Comparison of ENCODE assay signal across 30 cellular contexts in genomic region chr13:91228083-91228482, GRCh38.
"Had no signal": no experiment of that assay in that cellular context is flagged by ENCODE, and none has a peak within 500 bp of the region (broad histone marks: within the 10 kb centered on the region; RNA-seq: fewer than 3 reads in every experiment).

No MANE protein-coding gene starts in this region.

- H3K27ac ChIP-seq: ascending aorta, body of pancreas, esophagus muscularis mucosa, foreskin keratinocyte, gastrocnemius medialis, heart left ventricle, VCaP had no signal

- H3K36me3 ChIP-seq: ascending aorta, esophagus muscularis mucosa, gastrocnemius medialis, heart left ventricle had no signal

- H3K4me1 ChIP-seq: ascending aorta, body of pancreas, esophagus muscularis mucosa, foreskin keratinocyte, gastrocnemius medialis, heart left ventricle had no signal

- H3K4me3 ChIP-seq: ascending aorta, body of pancreas, esophagus muscularis mucosa, gastrocnemius medialis, heart left ventricle had no signal

- DNase-seq: activated CD4-positive, alpha-beta T cell treated with anti-CD3 and anti-CD28 coated beads for 1 hour; activated CD4-positive, alpha-beta T cell treated with anti-CD3 and anti-CD28 coated beads for 4 hours; activated CD4-positive, alpha-beta T cell treated with anti-CD3 and anti-CD28 coated beads, Interleukin-2, amount 10 ng/mL, durations not matched to agents 7 days and 5 days; activated CD4-positive, alpha-beta T cell treated with anti-CD3 and anti-CD28 coated beads, Interleukin-2, amount 50 U/mL, for 48 hours; activated CD8-positive, alpha-beta memory T cell treated with anti-CD3 and anti-CD28 coated beads for 24 hours; activated CD8-positive, alpha-beta T cell treated with anti-CD3 and anti-CD28 coated beads for 36 hours; activated effector memory CD4-positive, alpha-beta T cell treated with Interleukin-2 at 50 U/mL for 16 hours; activated gamma-delta T cell treated with Interleukin-2 at 50 U/mL for 16 hours; activated naive CD4-positive, alpha-beta T cell treated with anti-CD3 and anti-CD28 coated beads, Interleukin-2, amount 50 U/mL, for 16 hours; activated naive CD4-positive, alpha-beta T cell treated with Interleukin-2 at 50 U/mL for 16 hours; activated T-cell treated with anti-CD3 and anti-CD28 coated beads, Interleukin-2, amount 50 U/mL, for 4 hours; body of pancreas; caudate nucleus; cortex of kidney; dermis blood vessel endothelial cell; effector CD4-positive, alpha-beta T cell; effector memory CD8-positive, alpha-beta T cell; erythroblast; foreskin keratinocyte; gastrocnemius medialis; glutamatergic neuron; heart left ventricle; T-helper 1 cell; T-helper 17 cell; T1000 had no signal

- ATAC-seq: activated CD8-positive, alpha-beta T cell treated with anti-CD3 and anti-CD28 coated beads for 36 hours; activated T-cell treated with anti-CD3 and anti-CD28 coated beads, Interleukin-2, amount 50 U/mL, for 4 hours; activated T-helper 17 cell treated with anti-CD3 and anti-CD28 coated beads, Interleukin-2, amount 50 U/mL, for 72 hours; body of pancreas; effector memory CD8-positive, alpha-beta T cell; foreskin keratinocyte; gastrocnemius medialis; heart left ventricle; T-helper 17 cell; WTC11 had no signal

- H3K9me3 ChIP-seq: ascending aorta, body of pancreas, esophagus muscularis mucosa, gastrocnemius medialis, heart left ventricle had no signal

- H3K27me3 ChIP-seq: ascending aorta, body of pancreas, esophagus muscularis mucosa, foreskin keratinocyte, gastrocnemius medialis had no signal
